1 cellular context compared by ENCODE assay signal in genomic region chr4:179626687-179627086, GRCh38.
TF ChIP-seq lines count a peak whose summit lies in the region.

No MANE protein-coding gene starts in this region.

TF ChIP-seq in IMR-90, 13 proteins besides CTCF, POLR2A, EP300 and RAD21 (continued from another document):
- no peak for TF ChIP-seq USF2 (IDR thresholded peaks at IDR 0.05; ENCODE audit: low read depth, low read length)
TF ChIP-seq in IMR-90: peak in this region for 0.
